Comparison of ENCODE assay signal across 16 cellular contexts in genomic region chr17:55690105-55690508, GRCh38. TPM values are rescaled to one million over a fixed set of nuclear protein-coding genes. Genes with fewer than 3 reads are reported as not detected.
DNase-seq lines count a peak whose midpoint lies in the region; ATAC-seq, FAIRE-seq and TF ChIP-seq lines count a peak whose summit lies in the region.
"Had no signal": no experiment of that assay in that cellular context is flagged by ENCODE, and none has a peak within 500 bp of the region (broad histone marks: within the 10 kb centered on the region; RNA-seq: fewer than 3 reads in every experiment).

No MANE protein-coding gene starts in this region.

- in situ Hi-C loops in K562 (cut with MboI) (no loop called here), HepG2 (cut with HindIII; ENCODE audit: extremely low pct_ligation_motif_present, low pct_unique_long_range_greater_than_20kb) (no loop called here), HAP-1 (cut with MboI; ENCODE audit: low sequenced_read_pairs) (no loop called here)

- intact Hi-C loops in K562 (cut with micrococcal nuclease) (no loop called here), HepG2 (cut with micrococcal nuclease; ENCODE audit: unreplicated experiment) (no loop called here)

- CTCF ChIA-PET in K562 (lab: Yijun Ruan, JAX; ENCODE audit: low intra/inter-chr PET ratio) = no interaction called here
- CTCF ChIA-PET in HepG2 (lab: Yijun Ruan, JAX; ENCODE audit: low intra/inter-chr PET ratio, low total read pairs) = no interaction called here

- TF ChIP-seq CTCF in K562 (IDR thresholded peaks at IDR 0.05 in 2 of 3, conservative IDR thresholded peaks at IDR 0.05 in 1 of 3; ENCODE audit: insufficient read depth in 2 of 3, low read depth in 1 of 3, low read length in 3 of 3) (no peak), HepG2 (CRISPR knock-in tag; IDR thresholded peaks at IDR 0.05) (no peak)

- H3K27me3 ChIP-seq in K562 (ENCODE audit: control insufficient read depth in 2 of 2, insufficient read depth in 2 of 2, low read length in 2 of 2) (peaks cover 3% of the 10 kb centered on the region in 2 experiments; a peak in 2 of 5 replicates), HepG2 (ENCODE audit: control insufficient read depth in 1 of 2, insufficient read depth in 2 of 2, low read length in 2 of 2) (no peaks in the 10 kb centered on the region), HAP-1 (ENCODE audit: low read depth) (no peaks in the 10 kb centered on the region; the same call in 1 of the 2 replicates)

- H3K36me3 ChIP-seq in K562 (ENCODE audit: control insufficient read depth, insufficient read depth, low read length) = no peaks in the 10 kb centered on the region
- H3K36me3 ChIP-seq in HepG2 (replicated peaks in 1 of 2; ENCODE audit: control insufficient read depth in 1 of 2, insufficient read depth in 2 of 2, low read length in 2 of 2) = no peaks in the 10 kb centered on the region
- H3K36me3 ChIP-seq in HAP-1 (replicated peaks) = no peaks in the 10 kb centered on the region

- no peak for FAIRE-seq in K562 (lab: Jason Lieb, UNC)
- FAIRE-seq in HepG2 (lab: Jason Lieb, UNC) = no peak
- FAIRE-seq: small intestine had no signal

- 0% methylated on average over 2 of the region's 2 CpGs for WGBS in K562 (ENCODE audit: insufficient coverage, low coverage, missing lambda C conversion rate)
- WGBS in HepG2 (ENCODE audit: low lambda C conversion rate) = 5% methylated on average over 2 of the region's 2 CpGs

- POLR2A ChIA-PET in K562 (lab: Yijun Ruan, JAX) (interaction anchor here (0.6 kb wide), 1 partner anchor 119 kb away, joined by 4 read pairs; no protein-coding TSS in a partner anchor), HepG2 (lab: Yijun Ruan, JAX) (no interaction called here)

- H2AFZ ChIP-seq in K562 (ENCODE audit: low read depth, low read length) (no peak overlapping the region), HepG2 (ENCODE audit: low read length) (no peak overlapping the region)

- TF ChIP-seq POLR2A in K562 (conservative IDR thresholded peaks at IDR 0.05) = no peak
- no peak for TF ChIP-seq POLR2A in HepG2 (IDR thresholded peaks at IDR 0.05; ENCODE audit: insufficient read depth in 1 of 2, low read depth in 2 of 2, low read length in 2 of 2)

- H3K79me2 ChIP-seq in K562 (ENCODE audit: control insufficient read depth, insufficient read depth, low read length) (no peaks in the 10 kb centered on the region), HepG2 (ENCODE audit: insufficient read depth, low read length) (no peaks in the 10 kb centered on the region)

- H3K27ac ChIP-seq in K562 (ENCODE audit: extremely low read depth, low read depth, low read length) = no peak overlapping the region
- H3K27ac ChIP-seq in HepG2 (ENCODE audit: extremely low read length, insufficient read depth, low read length) = no peak overlapping the region

- H3K9ac ChIP-seq in K562 (ENCODE audit: insufficient read depth in 1 of 2, low read depth in 2 of 2, low read length in 2 of 2) = no peak overlapping the region
- H3K9ac ChIP-seq in HepG2 (ENCODE audit: insufficient read depth, low read depth, low read length) = no peak overlapping the region

- H3K9me3 ChIP-seq in K562 (replicated peaks; ENCODE audit: control insufficient read depth, insufficient read depth, low read depth, low read length) = no peaks in the 10 kb centered on the region
- H3K9me3 ChIP-seq in HepG2 (ENCODE audit: low read length) = 0 out of 2 replicates have a peak, but pooled peaks cover 5% of the 10 kb centered on the region
- no peaks in the 10 kb centered on the region; the same call in 1 of the 2 replicates for H3K9me3 ChIP-seq in HAP-1

- H3K4me1 ChIP-seq in K562 (replicated peaks in 1 of 2; ENCODE audit: control insufficient read depth in 2 of 2, insufficient read depth in 2 of 2, low read length in 2 of 2) (no peaks in the 10 kb centered on the region), HepG2 (ENCODE audit: insufficient read depth, low read length) (no peaks in the 10 kb centered on the region), HAP-1 (no peaks in the 10 kb centered on the region)
- H3K4me1 ChIP-seq: Caco-2 had no signal

- no peak overlapping the region for H3K4me2 ChIP-seq in K562 (ENCODE audit: insufficient read depth, low read length)
- H3K4me2 ChIP-seq in HepG2 (ENCODE audit: low read depth, low read length) = no peak overlapping the region

- no peak for TF ChIP-seq EP300 in K562 (IDR thresholded peaks at IDR 0.05; ENCODE audit: low read length)
- TF ChIP-seq EP300 in HepG2 (IDR thresholded peaks at IDR 0.05; ENCODE audit: low read depth in 2 of 2, low read length in 2 of 2) = no peak
- no peak for TF ChIP-seq EP300 in HepG2 (CRISPR knock-in tag; IDR thresholded peaks at IDR 0.05; ENCODE audit: borderline replicate concordance)

- no peak for ATAC-seq in K562
- no peak for ATAC-seq in HepG2
- no peak for ATAC-seq in HG02623 (IDR thresholded peaks at IDR 0.05; ENCODE audit: unreplicated experiment)

- BruUV-seq in K562 (replicated peaks; lab: Mats Ljungman, UMichigan) (no TSS peak), HepG2 (replicated peaks; lab: Mats Ljungman, UMichigan) (no TSS peak)

- no peaks in the 10 kb centered on the region for H3K9me1 ChIP-seq in K562 (ENCODE audit: control insufficient read depth, insufficient read depth, low read length)

- H4K20me1 ChIP-seq in K562 (replicated peaks; ENCODE audit: control insufficient read depth, insufficient read depth, low read length) (no peaks in the 10 kb centered on the region), HepG2 (ENCODE audit: insufficient read depth, low read length) (no peaks in the 10 kb centered on the region)

- TF ChIP-seq RAD21 in K562 (CRISPR knock-in tag; conservative IDR thresholded peaks at IDR 0.05 in 1 of 2, IDR thresholded peaks at IDR 0.05 in 1 of 2) = no peak
- TF ChIP-seq RAD21 in HepG2 (CRISPR knock-in tag; IDR thresholded peaks at IDR 0.05) = no peak

- DNase-seq in CD1c-positive myeloid dendritic cell (ENCODE audit: extremely low spot score) = peak; percentile 89
- peak; percentile 62 for DNase-seq in NCI-H1694 (lab: John Stamatoyannopoulos, UW)
- no peak for DNase-seq in K562 (ENCODE audit: extremely low read depth in 1 of 4, low spot score in 3 of 4)
- no peak for DNase-seq in HepG2 (ENCODE audit: low spot score)
- DNase-seq in HAP-1 (ENCODE audit: low spot score in 2 of 2) = no peak
- no peak for DNase-seq in stimulated activated naive CD4-positive, alpha-beta T cell treated with Interleukin-2 at 50 U/mL for 16 hours (lab: John Stamatoyannopoulos, UW)
- no peak for DNase-seq in T-helper 1 cell
- DNase-seq: activated CD8-positive, alpha-beta memory T cell treated with anti-CD3 and anti-CD28 coated beads for 24 hours; activated naive CD4-positive, alpha-beta T cell treated with anti-CD3 and anti-CD28 coated beads, Interleukin-2, amount 50 U/mL, for 16 hours; Caco-2; HFFc6; NCI-H446 treated with DMSO at 0.1 percent for 48 hours; small intestine; substantia nigra had no signal

- no peak overlapping the region for H3K4me3 ChIP-seq in K562
- H3K4me3 ChIP-seq in HepG2 (replicated peaks in 1 of 3; ENCODE audit: insufficient read depth in 1 of 3, low read depth in 2 of 3, low read length in 3 of 3) = no peak overlapping the region
- no peak overlapping the region for H3K4me3 ChIP-seq in HAP-1

TF ChIP-seq in K562, 482 proteins besides CTCF, POLR2A, EP300 and RAD21 (continues in another document):
- peak; percentile 58; the same call in 1 of the 2 replicates for TF ChIP-seq CEBPB (tag; IDR thresholded peaks at IDR 0.05)

RNA-seq across cellular contexts. Expression of gene TMEM100, which starts 32.6 kb away (rescaled TPM):
- not detected in 2 replicates for total RNA-seq in K562 (2011; cell fraction: chromatin; rRNA removed; ENCODE audit: low replicate concordance)
- total RNA-seq in K562 (2011; cell fraction: nucleolus; rRNA removed) = not detected in 2 replicates
- 1.0 and 1.6 TPM in 2 replicates for total RNA-seq in K562 (2011; cell fraction: nucleoplasm; rRNA removed)
- 0.08 and 0.50 TPM in 2 replicates for total RNA-seq in K562 (2014; rRNA removed)
- total RNA-seq in K562 (2014; rRNA removed; fragmentation: Illumina TruSeq; extraction: Trizol) = 0.16 and 0.22 TPM in 2 replicates
- 0.23 and 0.29 TPM in 2 replicates for total RNA-seq in K562 (2015; rRNA removed; fragmentation: Illumina TruSeq; extraction: Trizol)
- total RNA-seq in K562 (2021) = 0.20 and 0.34 TPM in 2 replicates
- polyA plus RNA-seq in K562 (2011; rRNA removed) = 0.14 TPM in 1 of 2 replicates, not detected in the other
- not detected in 2 replicates for polyA plus RNA-seq in K562 (2011; cell fraction: cytosol; rRNA removed)
- polyA plus RNA-seq in K562 (2011; cell fraction: nucleus; rRNA removed) = 0.25 TPM in 1 of 2 replicates, not detected in the other
- polyA plus RNA-seq in K562 (2012) = 0.40 and 0.76 TPM in 2 replicates
- 0.19 and 0.42 TPM in 2 replicates for polyA plus RNA-seq in K562 (2014; fragmentation: Illumina TruSeq; extraction: Trizol)
- under 1 TPM; 0.13 to 0.18 TPM for polyA plus RNA-seq in K562 (2014; fragmentation: Nextera tagmentation; extraction: Ambion mirVana)
- polyA plus RNA-seq in K562 (2014; rRNA removed) = 0.12 TPM in 1 of 2 replicates, not detected in the other
- 0.09 TPM in 1 of 2 replicates, not detected in the other for polyA minus RNA-seq in K562 (2011; rRNA and poly(A)+ RNA removed)
- polyA minus RNA-seq in K562 (2011; cell fraction: cytosol; rRNA and poly(A)+ RNA removed) = not detected in 2 replicates
- 0.56 TPM in 1 of 2 replicates, not detected in the other for polyA minus RNA-seq in K562 (2011; cell fraction: nucleus; rRNA and poly(A)+ RNA removed)
- total RNA-seq in HepG2 (2016; rRNA removed; fragmentation: Illumina TruSeq; extraction: Trizol) = not detected in 2 replicates
- total RNA-seq in HepG2 (2016; cell fraction: cytosol; rRNA removed; fragmentation: Illumina TruSeq; extraction: Trizol; ENCODE audit: low read depth) = not detected in 2 replicates
- not detected in 2 replicates for total RNA-seq in HepG2 (2016; cell fraction: insoluble cytoplasmic fraction; rRNA removed; fragmentation: Illumina TruSeq; extraction: Trizol)
- not detected in 2 replicates for total RNA-seq in HepG2 (2016; cell fraction: membrane; rRNA removed; fragmentation: Illumina TruSeq; extraction: Trizol)
- not detected in 2 replicates for total RNA-seq in HepG2 (2016; cell fraction: nucleus; rRNA removed; fragmentation: Illumina TruSeq; extraction: Trizol)
- not detected in 2 replicates for polyA plus RNA-seq in HepG2 (2011; rRNA removed)
- polyA plus RNA-seq in HepG2 (2011; cell fraction: cytosol; rRNA removed) = not detected in 2 replicates
- not detected in 2 replicates for polyA plus RNA-seq in HepG2 (2011; cell fraction: nucleus; rRNA removed)
- not detected in 2 replicates for polyA plus RNA-seq in HepG2 (2012)
- not detected in 2 replicates for polyA plus RNA-seq in HepG2 (2016; cell fraction: cytosol; fragmentation: Illumina TruSeq; extraction: Trizol; ENCODE audit: low read depth)
- polyA plus RNA-seq in HepG2 (2016; cell fraction: insoluble cytoplasmic fraction; fragmentation: Illumina TruSeq; extraction: Trizol; ENCODE audit: low read depth) = not detected in 2 replicates
- not detected in 2 replicates for polyA plus RNA-seq in HepG2 (2016; cell fraction: membrane; fragmentation: Illumina TruSeq; extraction: Trizol; ENCODE audit: low read depth)
- not detected in 2 replicates for polyA plus RNA-seq in HepG2 (2016; cell fraction: nucleus; fragmentation: Illumina TruSeq; extraction: Trizol; ENCODE audit: insufficient read depth, low read depth)
- polyA minus RNA-seq in HepG2 (2011; rRNA and poly(A)+ RNA removed; ENCODE audit: low replicate concordance) = not detected in 2 replicates
- not detected in 2 replicates for polyA minus RNA-seq in HepG2 (2011; cell fraction: cytosol; rRNA and poly(A)+ RNA removed)
- polyA minus RNA-seq in HepG2 (2011; cell fraction: nucleus; rRNA and poly(A)+ RNA removed) = not detected in 2 replicates
- total RNA-seq: Caco-2, epithelial cell of proximal tubule had no signal

Comparison
In these comparisons a context has a peak if more than half of its experiments do, and no peak if none do; other contexts are left out.
1. DNase-seq: peak in CD1c-positive myeloid dendritic cell (single experiment) and NCI-H1694 (single experiment); none in K562 (0 of 4), HepG2 (single experiment), HAP-1 (0 of 2), stimulated activated naive CD4-positive, alpha-beta T cell treated with Interleukin-2 at 50 U/mL for 16 hours (single experiment) and T-helper 1 cell (0 of 5).